Comparison of ENCODE assay signal across 8 cellular contexts in genomic region chr9:132671620-132672412, GRCh38. TPM values are rescaled to one million over a fixed set of nuclear protein-coding genes. Genes with fewer than 3 reads are reported as not detected.
DNase-seq lines count a peak whose midpoint lies in the region; ATAC-seq, FAIRE-seq and TF ChIP-seq lines count a peak whose summit lies in the region.

No MANE protein-coding gene starts in this region.

- H2BK15ac ChIP-seq in H1 (ENCODE audit: low read length): no peak overlapping the region

- CTCF ChIA-PET in H1 (lab: Charles Lee; ENCODE audit: partially characterized antibody): interaction anchor here (0.5 to 3.5 kb wide), 3 partner anchors 24 to 111 kb away, joined by 3 to 12 read pairs (median 6); no protein-coding TSS in a partner anchor

- 85% methylated on average over 6 of the region's 6 CpGs; no CpG with 5 or more reads in 1 of the 2 experiments for WGBS in H1 (ENCODE audit: extremely low coverage in 1 of 2, insufficient coverage in 1 of 2, insufficient read length in 1 of 2, insufficient replicate concordance in 2 of 2, low coverage in 1 of 2, low lambda C conversion rate in 2 of 2, missing lambda C conversion rate in 1 of 2), 2 experiments
- WGBS in trophoblast cell (ENCODE audit: extremely low coverage, insufficient coverage, insufficient read length): no CpG with 5 or more reads among the region's 6 CpGs

- H3K4me3 ChIP-seq in NT2/D1 (ENCODE audit: insufficient read length, low read depth) (peak overlapping the region; percentile 100), H1 (ENCODE audit: extremely low read depth in 1 of 4, insufficient read depth in 2 of 4, low read depth in 3 of 4, low read length in 4 of 4) (peak overlapping the region; percentile 81 to 99 (median 90)), trophoblast cell (ENCODE audit: low read depth, low read length) (no peak overlapping the region)

- H3K9me3 ChIP-seq in NT2/D1 (ENCODE audit: insufficient read depth, low read length) (peaks cover 10% of the 10 kb centered on the region; the same call in 1 of the 2 replicates), H1 (ENCODE audit: insufficient read depth in 2 of 2, low read depth in 1 of 2, low read length in 1 of 2) (no peaks in the 10 kb centered on the region), trophoblast cell (ENCODE audit: insufficient read depth, low read depth, low read length) (no peaks in the 10 kb centered on the region)

- no peak overlapping the region for H3K18ac ChIP-seq in H1 (ENCODE audit: extremely low read depth, low read length)
- H3K18ac ChIP-seq in trophoblast cell (ENCODE audit: low read length): no peak overlapping the region

- H4K5ac ChIP-seq in H1 (ENCODE audit: insufficient read length, low read depth, low read length): no peak overlapping the region

- FAIRE-seq in H1 (lab: Jason Lieb, UNC) (no peak), RCC 7860 (lab: Jason Lieb, UNC) (no peak)

- no peak for TF ChIP-seq RAD21 in H1 (IDR thresholded peaks at IDR 0.05 in 1 of 2, conservative IDR thresholded peaks at IDR 0.05 in 1 of 2; ENCODE audit: low read depth in 2 of 2, low read length in 2 of 2)

- H3K79me1 ChIP-seq in H1 (ENCODE audit: low read depth, low read length): peaks cover 8% of the 10 kb centered on the region
- H3K79me1 ChIP-seq in trophoblast cell (ENCODE audit: low read length): peaks cover 13% of the 10 kb centered on the region

- H2BK120ac ChIP-seq in H1 (replicated peaks; ENCODE audit: low read depth, low read length): no peak overlapping the region
- H2BK120ac ChIP-seq in trophoblast cell (ENCODE audit: insufficient read depth, low read length, poor library complexity): no peak overlapping the region

- no peak overlapping the region for H3K14ac ChIP-seq in H1 (ENCODE audit: insufficient read length)
- H3K14ac ChIP-seq in trophoblast cell (ENCODE audit: low read length): no peak overlapping the region

- no peak overlapping the region for H3K23ac ChIP-seq in H1 (ENCODE audit: insufficient read length)
- no peak overlapping the region for H3K23ac ChIP-seq in trophoblast cell (ENCODE audit: low read length)

- H3K79me2 ChIP-seq in H1 (ENCODE audit: control insufficient read depth in 1 of 2, insufficient read depth in 2 of 2, low read length in 2 of 2): peaks cover 39 to 77% of the 10 kb centered on the region in 2 experiments
- peaks cover 16% of the 10 kb centered on the region for H3K79me2 ChIP-seq in trophoblast cell (ENCODE audit: control insufficient read depth, insufficient read depth, low read length, poor library complexity)

- H3K27me3 ChIP-seq in NT2/D1 (ENCODE audit: insufficient read depth, insufficient read length) (no peaks in the 10 kb centered on the region), H1 (replicated peaks in 1 of 4; ENCODE audit: control insufficient read depth in 3 of 4, extremely low read depth in 1 of 4, insufficient read depth in 3 of 4, low read length in 3 of 4) (no peaks in the 10 kb centered on the region), trophoblast cell (ENCODE audit: insufficient read depth, low read length) (no peaks in the 10 kb centered on the region)

- peaks cover 17 to 19% of the 10 kb centered on the region in 2 experiments for H4K20me1 ChIP-seq in H1 (replicated peaks in 1 of 2; ENCODE audit: control insufficient read depth in 1 of 2, insufficient read depth in 2 of 2, low read length in 2 of 2)

- H3K9ac ChIP-seq in NT2/D1 (ENCODE audit: insufficient read length, low read depth) (peak overlapping the region; percentile 99), H1 (replicated peaks in 1 of 4; ENCODE audit: extremely low read depth in 1 of 4, low read depth in 3 of 4, low read length in 3 of 4) (peak overlapping the region in 3 of 4 experiments; percentile 86 to 95 (median 93); a peak in 3 of 7 replicates), trophoblast cell (ENCODE audit: low read length) (no peak overlapping the region)

- DNase-seq in EL: peak; percentile 34
- DNase-seq in NT2/D1 (ENCODE audit: low read depth, low spot score): no peak
- no peak for DNase-seq in H1 (ENCODE audit: low read depth in 1 of 2, low spot score in 2 of 2)
- DNase-seq in trophoblast cell: no peak
- DNase-seq in NCI-H2196 (lab: John Stamatoyannopoulos, UW; ENCODE audit: unreplicated experiment): no peak
- DNase-seq in RCC 7860 (ENCODE audit: low spot score): no peak

- no peak overlapping the region for H3K56ac ChIP-seq in H1 (replicated peaks; ENCODE audit: insufficient read length, low read depth, low read length)

- no peak overlapping the region for H4K12ac ChIP-seq in trophoblast cell (ENCODE audit: low read depth, low read length)

- ATAC-seq in HG03520 (IDR thresholded peaks at IDR 0.05; ENCODE audit: unreplicated experiment) (no peak), HG03571 (IDR thresholded peaks at IDR 0.05; ENCODE audit: unreplicated experiment) (no peak)

- H2BK5ac ChIP-seq in H1 (ENCODE audit: low read depth, low read length) (no peak overlapping the region), trophoblast cell (ENCODE audit: low read depth, low read length, poor library complexity) (no peak overlapping the region)

- H4K91ac ChIP-seq in H1 (replicated peaks; ENCODE audit: insufficient read length, low read length): no peak overlapping the region
- H4K91ac ChIP-seq in trophoblast cell (ENCODE audit: low read depth, low read length): no peak overlapping the region

- H2AFZ ChIP-seq in H1 (ENCODE audit: low read length) (no peak overlapping the region), trophoblast cell (ENCODE audit: insufficient read depth, low read length, poor library complexity) (no peak overlapping the region)

- H3K27ac ChIP-seq in H1 (ENCODE audit: low read depth, low read length) (no peak overlapping the region), trophoblast cell (ENCODE audit: low read depth, low read length) (no peak overlapping the region)

- H3K4me1 ChIP-seq in NT2/D1 (ENCODE audit: insufficient read depth, insufficient read length) (no peaks in the 10 kb centered on the region), H1 (replicated peaks in 1 of 4; ENCODE audit: control insufficient read depth in 3 of 4, insufficient read depth in 4 of 4, low read length in 3 of 4) (peaks cover 0 to 7% (median 6%) of the 10 kb centered on the region in 4 experiments; a peak in 5 of 7 replicates), trophoblast cell (ENCODE audit: control insufficient read depth in 1 of 2, insufficient read depth in 2 of 2, low read length in 2 of 2) (peaks cover 2% of the 10 kb centered on the region in 2 experiments)

- no peak for TF ChIP-seq EP300 in H1 (IDR thresholded peaks at IDR 0.05; ENCODE audit: borderline replicate concordance in 1 of 2, low read depth in 2 of 2, low read length in 2 of 2)

- H2BK12ac ChIP-seq in H1 (ENCODE audit: low read depth, low read length): no peak overlapping the region
- H2BK12ac ChIP-seq in trophoblast cell (ENCODE audit: low read length): no peak overlapping the region

- no peak overlapping the region for H4K8ac ChIP-seq in H1 (ENCODE audit: extremely low read depth, insufficient read depth, low read length)
- no peak overlapping the region for H4K8ac ChIP-seq in trophoblast cell (ENCODE audit: low read depth, low read length)

- TF ChIP-seq POLR2A in H1 (IDR thresholded peaks at IDR 0.05; ENCODE audit: control extremely low read depth in 1 of 2, low read depth in 2 of 2, low read length in 2 of 2): no peak

- peak overlapping the region; percentile 58 to 83 for H3K4me2 ChIP-seq in H1 (ENCODE audit: insufficient read depth in 1 of 2, low read depth in 2 of 2, low read length in 2 of 2)
- peak overlapping the region; percentile 88 for H3K4me2 ChIP-seq in trophoblast cell (ENCODE audit: low read length)

- H3K36me3 ChIP-seq in NT2/D1 (ENCODE audit: insufficient read depth, insufficient read length, low read length) (peaks cover 23% of the 10 kb centered on the region), H1 (ENCODE audit: control insufficient read depth in 2 of 4, insufficient read depth in 4 of 4, low read length in 3 of 4) (no peaks in the 10 kb centered on the region), trophoblast cell (ENCODE audit: control insufficient read depth in 1 of 2, insufficient read depth in 2 of 2, low read length in 2 of 2) (no peaks in the 10 kb centered on the region)

- H2BK20ac ChIP-seq in H1 (ENCODE audit: low read length): no peak overlapping the region

- H3K4ac ChIP-seq in H1 (replicated peaks; ENCODE audit: insufficient read length, low read depth, low read length) (no peak overlapping the region), trophoblast cell (ENCODE audit: low read depth, low read length) (peak overlapping the region; percentile 49)

- H3K23me2 ChIP-seq in H1 (ENCODE audit: low read depth, low read length): peaks cover 9% of the 10 kb centered on the region

- POLR2A ChIA-PET in H1 (lab: Charles Lee; ENCODE audit: partially characterized antibody): interaction anchor here (0.9 to 2.6 kb wide), 7 partner anchors 9 to 69 kb away, joined by 3 to 8 read pairs (median 4); no protein-coding TSS in a partner anchor

- no peak for TF ChIP-seq CTCF in H1 (IDR thresholded peaks at IDR 0.05; ENCODE audit: control extremely low read depth in 1 of 3, insufficient read depth in 1 of 3, low read depth in 1 of 3, low read length in 3 of 3)

- H2AK5ac ChIP-seq in H1 (ENCODE audit: low read depth, low read length): no peak overlapping the region
- H2AK5ac ChIP-seq in trophoblast cell (ENCODE audit: low read length): no peak overlapping the region

TF ChIP-seq in H1, 55 proteins besides CTCF, POLR2A, EP300 and RAD21 (continues in another document):
- TF ChIP-seq CBX8 (IDR thresholded peaks at IDR 0.05; ENCODE audit: borderline replicate concordance, low read depth, low read length): no peak

RNA-seq across cellular contexts. Expression of gene GTF3C4, which starts 1.6 kb away (rescaled TPM):
- total RNA-seq in H1 (2021; fragmentation: NEBNext Ultra II Directional; extraction: Animal tissue kit (Norgen Biotek cat#: 25700)): 36.9 and 39.2 TPM in 2 replicates
- 6.3 and 6.8 TPM in 2 replicates for polyA plus RNA-seq in H1 (2011; rRNA removed)
- polyA plus RNA-seq in H1 (2011; cell fraction: cytosol; rRNA removed): 8.9 TPM
- 7.2 TPM for polyA plus RNA-seq in H1 (2011; cell fraction: nucleus; rRNA removed)
- polyA plus RNA-seq in H1 (2012, experiment 1 of 2): 14.8 to 23.5 TPM (median 19.3 TPM) in 4 replicates
- polyA plus RNA-seq in H1 (2012, experiment 2 of 2): 4.9 TPM
- polyA plus RNA-seq in H1 (2013, experiment 1 of 2): 16.8 TPM
- 16.2 TPM for polyA plus RNA-seq in H1 (2013, experiment 2 of 2)
- 17.6 and 19.4 TPM in 2 replicates for polyA minus RNA-seq in H1 (2011; rRNA and poly(A)+ RNA removed)
- 15.7 TPM for polyA minus RNA-seq in H1 (2011; cell fraction: cytosol; rRNA and poly(A)+ RNA removed)
- 8.7 TPM for polyA minus RNA-seq in H1 (2011; cell fraction: nucleus; rRNA and poly(A)+ RNA removed)
- polyA plus RNA-seq in trophoblast cell (2013): 9.4 and 9.5 TPM in 2 replicates

RNA-seq across cellular contexts. Expression of gene DDX31, which starts 2.0 kb away (rescaled TPM):
- 23.7 and 25.2 TPM in 2 replicates for total RNA-seq in H1 (2021; fragmentation: NEBNext Ultra II Directional; extraction: Animal tissue kit (Norgen Biotek cat#: 25700))
- polyA plus RNA-seq in H1 (2011; rRNA removed): 6.3 and 9.5 TPM in 2 replicates
- polyA plus RNA-seq in H1 (2011; cell fraction: cytosol; rRNA removed): 10.5 TPM
- polyA plus RNA-seq in H1 (2011; cell fraction: nucleus; rRNA removed): 18.1 TPM
- 16.2 to 18.9 TPM (median 17.8 TPM) in 4 replicates for polyA plus RNA-seq in H1 (2012, experiment 1 of 2)
- polyA plus RNA-seq in H1 (2012, experiment 2 of 2): 9.6 TPM
- polyA plus RNA-seq in H1 (2013, experiment 1 of 2): 16.1 TPM
- 15.4 TPM for polyA plus RNA-seq in H1 (2013, experiment 2 of 2)
- 25.5 and 35.3 TPM in 2 replicates for polyA minus RNA-seq in H1 (2011; rRNA and poly(A)+ RNA removed)
- 21.3 TPM for polyA minus RNA-seq in H1 (2011; cell fraction: cytosol; rRNA and poly(A)+ RNA removed)
- polyA minus RNA-seq in H1 (2011; cell fraction: nucleus; rRNA and poly(A)+ RNA removed): 39.6 TPM
- polyA plus RNA-seq in trophoblast cell (2013): 8.0 and 8.5 TPM in 2 replicates
